Comparison of ENCODE assay signal across 9 cellular contexts in the genomic region with DNA sequence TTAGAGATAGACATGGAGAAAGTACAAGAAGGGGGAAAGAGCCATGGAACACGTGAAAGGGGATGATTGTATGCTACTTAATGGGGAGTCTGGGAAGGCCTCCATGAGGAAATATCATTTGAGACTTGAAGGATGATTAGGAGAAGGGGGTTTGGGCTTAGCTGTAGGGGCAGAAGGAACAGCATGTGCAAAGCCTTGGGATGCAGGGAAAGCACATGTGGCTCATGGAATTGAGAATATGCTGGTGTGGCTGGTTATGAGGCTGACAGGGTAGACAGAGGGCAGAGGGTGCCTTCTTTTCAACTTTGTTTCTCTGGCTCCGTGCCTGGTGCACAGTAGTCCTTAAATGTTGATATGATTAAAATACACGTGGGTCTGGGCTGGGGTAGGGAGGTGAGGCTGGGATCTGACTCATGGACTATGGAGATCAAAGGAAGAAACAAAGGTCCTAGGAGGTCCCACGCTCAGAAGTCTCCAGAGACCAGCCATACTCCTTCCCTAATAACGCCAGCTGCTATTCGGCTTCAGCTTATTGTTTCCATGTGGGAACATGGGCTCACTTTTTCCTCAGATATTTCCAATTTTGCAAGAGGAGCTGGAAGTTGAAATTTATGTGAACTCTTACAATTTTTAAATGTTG. TPM values are rescaled to one million over a fixed set of nuclear protein-coding genes. Genes with fewer than 3 reads are reported as not detected.
DNase-seq lines count a peak whose midpoint lies in the region; ATAC-seq and TF ChIP-seq lines count a peak whose summit lies in the region.
"Had no signal": no experiment of that assay in that cellular context is flagged by ENCODE, and none has a peak within 500 bp of the region (broad histone marks: within the 10 kb centered on the region; RNA-seq: fewer than 3 reads in every experiment).

No MANE protein-coding gene starts in this region.

- H2AFZ ChIP-seq in hepatocyte: peak overlapping the region; percentile 79

- H3K9me3 ChIP-seq in hepatocyte (ENCODE audit: low read depth): no peaks in the 10 kb centered on the region

- CTCF ChIA-PET in activated CD4-positive, alpha-beta memory T cell treated with anti-CD3 and anti-CD28 coated beads for 36 hours (lab: Charles Lee): interaction anchor here (0.6 to 1.0 kb wide), 2 partner anchors 52 to 182 kb away, joined by 3 read pairs; no protein-coding TSS in a partner anchor

- H3K4me1 ChIP-seq in hepatocyte (ENCODE audit: insufficient read depth): peaks cover 8% of the 10 kb centered on the region

- peak overlapping the region; percentile 97 for H3K27ac Mint-ChIP-seq in T-helper 2 cell treated with Interferon-gamma antibody and Interleukin-4, amounts not matched to agents 5 μg/mL and 100 μg/mL, for 36 hours
- H3K27ac Mint-ChIP-seq in activated CD4-positive, alpha-beta memory T cell treated with anti-CD3 and anti-CD28 coated beads for 36 hours: peak overlapping the region; percentile 94
- peak overlapping the region; percentile 99 for H3K27ac Mint-ChIP-seq in stimulated activated memory B cell treated with anti-CD40 and anti-IgM and Interleukin-4, amounts not matched to agents 10 μg/mL and 1 μg/mL and 100 μg/mL, for 72 hours

- no peak for DNase-seq in T-helper 2 cell treated with Interferon-gamma antibody and Interleukin-4, amounts not matched to agents 5 μg/mL and 100 μg/mL, for 36 hours (ENCODE audit: low spot score)
- DNase-seq in T-helper 2 cell (no peak), hepatocyte (ENCODE audit: low spot score) (peak; percentile 7), NAMALWA (ENCODE audit: low spot score) (no peak), OCI-M2 (lab: John Stamatoyannopoulos, UW; ENCODE audit: unreplicated experiment) (no peak)
- no peak for DNase-seq in activated CD4-positive, alpha-beta memory T cell treated with anti-CD3 and anti-CD28 coated beads for 36 hours
- DNase-seq: NCI-H1694 treated with DMSO at 0.1 percent for 48 hours had no signal

- H3K9me2 ChIP-seq in hepatocyte (replicated peaks; ENCODE audit: insufficient read depth): no peaks in the 10 kb centered on the region

- peak overlapping the region; percentile 91 for H3K4me3 Mint-ChIP-seq in T-helper 2 cell treated with Interferon-gamma antibody and Interleukin-4, amounts not matched to agents 5 μg/mL and 100 μg/mL, for 36 hours
- peak overlapping the region; percentile 96 for H3K4me3 Mint-ChIP-seq in activated CD4-positive, alpha-beta memory T cell treated with anti-CD3 and anti-CD28 coated beads for 36 hours
- peak overlapping the region; percentile 96 for H3K4me3 Mint-ChIP-seq in stimulated activated memory B cell treated with anti-CD40 and anti-IgM and Interleukin-4, amounts not matched to agents 10 μg/mL and 1 μg/mL and 100 μg/mL, for 72 hours

- no peaks in the 10 kb centered on the region for H3K36me3 ChIP-seq in hepatocyte (replicated peaks; ENCODE audit: insufficient read depth, low read depth)

- WGBS in hepatocyte (ENCODE audit: low lambda C conversion rate, missing lambda C conversion rate): 53% methylated on average over 6 of the region's 6 CpGs

- H3K27ac ChIP-seq in hepatocyte: peak overlapping the region; percentile 89

- POLR2A ChIA-PET in activated CD4-positive, alpha-beta memory T cell treated with anti-CD3 and anti-CD28 coated beads for 36 hours (lab: Charles Lee): interaction anchor here (1.7 kb wide), 1 partner anchor 147 kb away, joined by 19 read pairs; a partner anchor contains a TSS

- H3K36me3 Mint-ChIP-seq in T-helper 2 cell treated with Interferon-gamma antibody and Interleukin-4, amounts not matched to agents 5 μg/mL and 100 μg/mL, for 36 hours (ENCODE audit: low read depth): peaks cover 15% of the 10 kb centered on the region
- H3K36me3 Mint-ChIP-seq in activated CD4-positive, alpha-beta memory T cell treated with anti-CD3 and anti-CD28 coated beads for 36 hours: peaks cover 13% of the 10 kb centered on the region
- peaks cover 4% of the 10 kb centered on the region for H3K36me3 Mint-ChIP-seq in stimulated activated memory B cell treated with anti-CD40 and anti-IgM and Interleukin-4, amounts not matched to agents 10 μg/mL and 1 μg/mL and 100 μg/mL, for 72 hours

- peak overlapping the region; percentile 53 for H3K4me3 ChIP-seq in hepatocyte

- TF ChIP-seq CTCF in hepatocyte (IDR thresholded peaks at IDR 0.05; ENCODE audit: poor library complexity): no peak

- peaks cover 24% of the 10 kb centered on the region for H3K4me1 Mint-ChIP-seq in T-helper 2 cell treated with Interferon-gamma antibody and Interleukin-4, amounts not matched to agents 5 μg/mL and 100 μg/mL, for 36 hours (ENCODE audit: low read depth)
- H3K4me1 Mint-ChIP-seq in activated CD4-positive, alpha-beta memory T cell treated with anti-CD3 and anti-CD28 coated beads for 36 hours (ENCODE audit: low read depth): peaks cover 28% of the 10 kb centered on the region
- H3K4me1 Mint-ChIP-seq in stimulated activated memory B cell treated with anti-CD40 and anti-IgM and Interleukin-4, amounts not matched to agents 10 μg/mL and 1 μg/mL and 100 μg/mL, for 72 hours: peaks cover 41% of the 10 kb centered on the region

- peak overlapping the region; percentile 88 for H3K4me2 ChIP-seq in hepatocyte

- H3K9me3 Mint-ChIP-seq in T-helper 2 cell treated with Interferon-gamma antibody and Interleukin-4, amounts not matched to agents 5 μg/mL and 100 μg/mL, for 36 hours: no peaks in the 10 kb centered on the region
- H3K9me3 Mint-ChIP-seq in activated CD4-positive, alpha-beta memory T cell treated with anti-CD3 and anti-CD28 coated beads for 36 hours: peaks cover 5% of the 10 kb centered on the region
- no peaks in the 10 kb centered on the region for H3K9me3 Mint-ChIP-seq in stimulated activated memory B cell treated with anti-CD40 and anti-IgM and Interleukin-4, amounts not matched to agents 10 μg/mL and 1 μg/mL and 100 μg/mL, for 72 hours

- H3K27me3 Mint-ChIP-seq in T-helper 2 cell treated with Interferon-gamma antibody and Interleukin-4, amounts not matched to agents 5 μg/mL and 100 μg/mL, for 36 hours (ENCODE audit: low read depth): no peaks in the 10 kb centered on the region
- H3K27me3 Mint-ChIP-seq in activated CD4-positive, alpha-beta memory T cell treated with anti-CD3 and anti-CD28 coated beads for 36 hours: peaks cover 2% of the 10 kb centered on the region
- no peaks in the 10 kb centered on the region for H3K27me3 Mint-ChIP-seq in stimulated activated memory B cell treated with anti-CD40 and anti-IgM and Interleukin-4, amounts not matched to agents 10 μg/mL and 1 μg/mL and 100 μg/mL, for 72 hours

- no peaks in the 10 kb centered on the region for H4K20me1 ChIP-seq in hepatocyte (ENCODE audit: insufficient read depth, poor library complexity, severe bottlenecking)

- no peaks in the 10 kb centered on the region for H3K27me3 ChIP-seq in hepatocyte

- intact Hi-C loops in activated CD4-positive, alpha-beta memory T cell treated with anti-CD3 and anti-CD28 coated beads for 36 hours (cut with micrococcal nuclease): loop anchor here (2.0 to 10.0 kb wide), 5 partner anchors 395 to 1359 kb away; a partner anchor contains a TSS

- ATAC-seq in stimulated activated memory B cell treated with anti-CD40 and anti-IgM and Interleukin-4, amounts not matched to agents 10 μg/mL and 1 μg/mL and 100 μg/mL, for 72 hours: no peak
- no peak for ATAC-seq in HG03521 (IDR thresholded peaks at IDR 0.05; ENCODE audit: unreplicated experiment)

- peaks cover 55% of the 10 kb centered on the region for H3K79me2 ChIP-seq in hepatocyte

RNA-seq across cellular contexts. Expression of a gene that starts 1.1 kb away (rescaled TPM):
- total RNA-seq in activated CD4-positive, alpha-beta memory T cell treated with anti-CD3 and anti-CD28 coated beads for 36 hours: 10 to 100 TPM; 18.4 to 19.8 TPM
- total RNA-seq in hepatocyte: 9.2 and 11.6 TPM in 2 replicates
- 5.3 and 7.5 TPM in 2 replicates for polyA plus RNA-seq in hepatocyte

RNA-seq across cellular contexts. Expression of a gene that starts 1.4 kb away (rescaled TPM):
- 10 to 100 TPM; 28.7 to 30.0 TPM for total RNA-seq in activated CD4-positive, alpha-beta memory T cell treated with anti-CD3 and anti-CD28 coated beads for 36 hours
- 12.7 and 21.4 TPM in 2 replicates for total RNA-seq in hepatocyte
- polyA plus RNA-seq in hepatocyte: 16.8 and 23.7 TPM in 2 replicates
